In genomic region chr1:228098323-228098931, GRCh38 we compare ENCODE assay signal across 20 cellular contexts. TPM values are rescaled to one million over a fixed set of nuclear protein-coding genes. Genes with fewer than 3 reads are reported as not detected.
A peak's percentile ranks its signal among the peaks of the same experiment; 100 is the strongest.
DNase-seq lines count a peak whose midpoint lies in the region; ATAC-seq and TF ChIP-seq lines count a peak whose summit lies in the region.
"Had no signal": no experiment of that assay in that cellular context is flagged by ENCODE, and none has a peak within 500 bp of the region (broad histone marks: within the 10 kb centered on the region; RNA-seq: fewer than 3 reads in every experiment).

No MANE protein-coding gene starts in this region.

- peaks cover 39 to 63% of the 10 kb centered on the region in 2 donors for H3K36me3 Mint-ChIP-seq in CD4-positive, alpha-beta memory T cell
- peaks cover 5% of the 10 kb centered on the region for H3K36me3 Mint-ChIP-seq in T-helper 17 cell (ENCODE audit: low read depth)

- peak overlapping the region in 1 of 8 donors; percentile 4 for H3K4me3 Mint-ChIP-seq in CD4-positive, alpha-beta memory T cell
- H3K4me3 Mint-ChIP-seq in T-helper 17 cell = peak overlapping the region; percentile 25
- H3K4me3 Mint-ChIP-seq: activated T-helper 1 cell treated with anti-CD3 and anti-CD28 coated beads, Interleukin-12 subunit alpha, Interleukin-12 subunit beta, Interleukin-2, Interleukin-4 antibody, amounts not matched to agents 30 ng/mL and 10 ng/mL and 1 ng/mL, durations not matched to agents 14 hours and 24 hours and 36 hours; dendritic cell treated with granulocyte-macrophage colony-stimulating factor and Interleukin-4, amounts not matched to agents 40 ng/mL and 50 ng/mL, for 4 days; stimulated activated naive CD8-positive, alpha-beta T cell treated with anti-CD3 and anti-CD28 coated beads, Interleukin-15, amount 100 ng/mL, for 72 hours had no signal

- H3K36me3 ChIP-seq in CD4-positive, alpha-beta memory T cell (ENCODE audit: insufficient read depth, low read length) = peaks cover 44% of the 10 kb centered on the region
- H3K36me3 ChIP-seq in stomach = peaks cover 49 to 64% (median 58%) of the 10 kb centered on the region in 4 donors
- H3K36me3 ChIP-seq: uterus had no signal

- H3K4me1 ChIP-seq in CD4-positive, alpha-beta memory T cell (ENCODE audit: insufficient read depth, low read length) = peaks cover 29% of the 10 kb centered on the region
- peaks cover 15 to 60% (median 54%) of the 10 kb centered on the region in 4 donors for H3K4me1 ChIP-seq in stomach
- H3K4me1 ChIP-seq: BE2C, parathyroid adenoma had no signal

- 87 to 89% (median 88%) methylated on average over 22 to 28 of the region's 28 CpGs for WGBS in stomach, 5 donors

- peaks cover 14 to 67% (median 41%) of the 10 kb centered on the region in 4 donors for H3K4me1 Mint-ChIP-seq in CD4-positive, alpha-beta memory T cell
- peaks cover 26% of the 10 kb centered on the region for H3K4me1 Mint-ChIP-seq in T-helper 17 cell

- CTCF ChIA-PET in CD4-positive, alpha-beta memory T cell (lab: Charles Lee; ENCODE audit: partially characterized antibody) = interaction anchor here (1.3 to 1.5 kb wide), 2 partner anchors 14 to 16 kb away, joined by 3 to 4 read pairs; no protein-coding TSS in a partner anchor

- H3K4me3 ChIP-seq in CD4-positive, alpha-beta memory T cell (ENCODE audit: low read length in 2 of 2) = no peak overlapping the region
- H3K4me3 ChIP-seq in GM12865 (ENCODE audit: low read depth, low read length) = no peak overlapping the region
- no peak overlapping the region for H3K4me3 ChIP-seq in stomach
- H3K4me3 ChIP-seq: heart right ventricle, uterus had no signal

- peak overlapping the region in 5 of 7 donors; percentile 29 to 93 (median 63) for H3K27ac Mint-ChIP-seq in CD4-positive, alpha-beta memory T cell
- H3K27ac Mint-ChIP-seq in T-helper 17 cell = peak overlapping the region; percentile 85
- H3K27ac Mint-ChIP-seq: dendritic cell treated with granulocyte-macrophage colony-stimulating factor and Interleukin-4, amounts not matched to agents 40 ng/mL and 50 ng/mL, for 4 days had no signal

- no peak for DNase-seq in CD4-positive, alpha-beta memory T cell
- DNase-seq in GM12865 (ENCODE audit: low read depth) = peak; percentile 1
- DNase-seq in T-helper 17 cell = no peak
- DNase-seq in mesenteric fat pad (ENCODE audit: low spot score) = peak; percentile 69
- DNase-seq in NCI-H128 (lab: John Stamatoyannopoulos, UW; ENCODE audit: unreplicated experiment) = no peak
- no peak for DNase-seq in stomach
- DNase-seq: activated CD4-positive, alpha-beta T cell treated with anti-CD3 and anti-CD28 coated beads for 1 hour; BE2C; heart right ventricle; NCI-H2081 treated with DMSO at 0.1 percent for 48 hours; NCI-H774; stimulated activated CD4-positive, alpha-beta T cell treated with anti-CD3 and anti-CD28 coated beads, Interleukin-12 subunit alpha, Interleukin-12 subunit beta, amount 100 ng/mL, for 4 hours; uterus had no signal

- H3K9me3 ChIP-seq in CD4-positive, alpha-beta memory T cell (ENCODE audit: control insufficient read depth in 1 of 2, low read length in 2 of 2) = peaks cover 0 to 10% of the 10 kb centered on the region in 2 donors
- peaks cover 2% of the 10 kb centered on the region for H3K9me3 ChIP-seq in T-helper 17 cell (ENCODE audit: control insufficient read depth, low read length, poor library complexity, severe bottlenecking)
- H3K9me3 ChIP-seq in stomach = peaks cover 0 to 13% (median 8%) of the 10 kb centered on the region in 4 donors

- no peak overlapping the region for H3K27ac ChIP-seq in CD4-positive, alpha-beta memory T cell (ENCODE audit: low read depth, low read length)
- H3K27ac ChIP-seq in stomach = no peak overlapping the region
- H3K27ac ChIP-seq: heart right ventricle, parathyroid adenoma, uterus had no signal

- TF ChIP-seq EP300 in stomach (IDR thresholded peaks at IDR 0.05) = no peak

- no peaks in the 10 kb centered on the region for H3K27me3 ChIP-seq in CD4-positive, alpha-beta memory T cell (ENCODE audit: insufficient read depth, low read length)
- H3K27me3 ChIP-seq in stomach = no peaks in the 10 kb centered on the region
- H3K27me3 ChIP-seq: BE2C, heart right ventricle, uterus had no signal

- POLR2A ChIA-PET in CD4-positive, alpha-beta memory T cell (lab: Charles Lee; ENCODE audit: partially characterized antibody) = interaction anchor here (12.8 kb wide), 1 partner anchor 12 kb away, joined by 146 read pairs; the partner anchor contains the start of gene ARF1

- no peak for TF ChIP-seq POLR2A in stomach (IDR thresholded peaks at IDR 0.05)

- H3K27me3 Mint-ChIP-seq in CD4-positive, alpha-beta memory T cell = no peaks in the 10 kb centered on the region
- H3K27me3 Mint-ChIP-seq in T-helper 17 cell = no peaks in the 10 kb centered on the region
- H3K27me3 Mint-ChIP-seq: dendritic cell treated with granulocyte-macrophage colony-stimulating factor and Interleukin-4, amounts not matched to agents 40 ng/mL and 50 ng/mL, for 4 days; stimulated activated naive CD8-positive, alpha-beta T cell treated with anti-CD3 and anti-CD28 coated beads, Interleukin-15, amount 100 ng/mL, for 72 hours had no signal

- H3K9me3 Mint-ChIP-seq in CD4-positive, alpha-beta memory T cell = peaks cover 0 to 19% (median 10%) of the 10 kb centered on the region in 8 donors

- no peak for TF ChIP-seq CTCF in GM12865 (IDR thresholded peaks at IDR 0.05; ENCODE audit: insufficient read depth, low read depth, low read length, missing control alignments)
- TF ChIP-seq CTCF in stomach (IDR thresholded peaks at IDR 0.05) = no peak

- intact Hi-C loops in CD4-positive, alpha-beta memory T cell (cut with micrococcal nuclease) = no loop called here
- intact Hi-C loops in stomach (cut with DNase I; ENCODE audit: low total_unique reads) = loop anchor here (10.0 kb wide), 1 partner anchor 46 kb away; the partner anchor contains the start of genes GJC2 and GUK1

- ATAC-seq in T-helper 17 cell = no peak
- no peak for ATAC-seq in GM21786 (IDR thresholded peaks at IDR 0.05; ENCODE audit: unreplicated experiment)
- no peak for ATAC-seq in HG02852 (IDR thresholded peaks at IDR 0.05; ENCODE audit: unreplicated experiment)
- ATAC-seq: esophagus mucosa; heart right ventricle; stimulated activated naive CD8-positive, alpha-beta T cell treated with anti-CD3 and anti-CD28 coated beads, Interleukin-15, amount 100 ng/mL, for 72 hours had no signal

RNA-seq across cellular contexts. Expression of gene C1orf35, which starts 4.7 kb away (rescaled TPM):
- 10 to 100 TPM; 28.5 to 30.7 TPM for total RNA-seq in CD4-positive, alpha-beta memory T cell
- polyA plus RNA-seq in CD4-positive, alpha-beta memory T cell = 10 to 100 TPM; 16.4 to 20.0 TPM
- total RNA-seq in T-helper 17 cell (10 to 100 TPM; 20.9 to 21.6 TPM), mesenteric fat pad (5.6 TPM), stomach (10 to 100 TPM in 2 of 5 donors, 1 to 10 TPM in 2, under 1 TPM in 1; 0.58 to 94.7 (median 5.0) TPM)
- polyA plus RNA-seq in stomach = 10 to 100 TPM; 12.8 to 30.5 (median 20.0) TPM

RNA-seq across cellular contexts. Expression of gene MRPL55, which starts 10.7 kb away (rescaled TPM):
- total RNA-seq in CD4-positive, alpha-beta memory T cell = 10 to 100 TPM; 57.8 to 64.5 TPM
- polyA plus RNA-seq in CD4-positive, alpha-beta memory T cell = 100 to 1,000 TPM; 108 to 157 TPM
- 10 to 100 TPM; 55.2 to 59.9 TPM for total RNA-seq in T-helper 17 cell
- 38.9 TPM for total RNA-seq in mesenteric fat pad
- 100 to 1,000 TPM in 1 of 5 donors, 10 to 100 TPM in 4; 18.7 to 101 (median 77.4) TPM for total RNA-seq in stomach
- polyA plus RNA-seq in stomach = 100 to 1,000 TPM; 136 to 158 (median 156) TPM

RNA-seq across cellular contexts. Expression of gene ARF1, which starts 15.9 kb away (rescaled TPM):
- total RNA-seq in CD4-positive, alpha-beta memory T cell = 100 to 1,000 TPM; 265 to 270 TPM
- 100 to 1,000 TPM; 493 to 600 TPM for polyA plus RNA-seq in CD4-positive, alpha-beta memory T cell
- total RNA-seq in T-helper 17 cell = 100 to 1,000 TPM; 325 to 382 TPM
- 352 TPM for total RNA-seq in mesenteric fat pad
- 100 to 1,000 TPM; 111 to 289 (median 131) TPM for total RNA-seq in stomach
- 100 to 1,000 TPM; 230 to 310 (median 271) TPM for polyA plus RNA-seq in stomach

RNA-seq across cellular contexts. Expression of gene GUK1, which starts 41.7 kb away (rescaled TPM):
- total RNA-seq in CD4-positive, alpha-beta memory T cell = 100 to 1,000 TPM; 179 to 185 TPM
- polyA plus RNA-seq in CD4-positive, alpha-beta memory T cell = 100 to 1,000 TPM; 382 to 488 TPM
- total RNA-seq in T-helper 17 cell = 100 to 1,000 TPM; 233 to 245 TPM
- total RNA-seq in mesenteric fat pad = 220 TPM
- 100 to 1,000 TPM; 179 to 326 (median 230) TPM for total RNA-seq in stomach
- 100 to 1,000 TPM; 457 to 613 (median 592) TPM for polyA plus RNA-seq in stomach

RNA-seq across cellular contexts. Expression of gene GJC2, which starts 51.3 kb away (rescaled TPM):
- under 1 TPM; 0.61 to 0.80 TPM for total RNA-seq in CD4-positive, alpha-beta memory T cell
- polyA plus RNA-seq in CD4-positive, alpha-beta memory T cell = not detected
- 1 to 10 TPM in 1 of 2 donors, under 1 TPM in 1; 0.94 to 1.9 TPM for total RNA-seq in T-helper 17 cell
- total RNA-seq in mesenteric fat pad = 2.6 TPM
- 10 to 100 TPM in 1 of 5 donors, 1 to 10 TPM in 2, not detected in 2; 1.3 to 26.6 (median 1.7) TPM for total RNA-seq in stomach
- 1 to 10 TPM in 1 of 3 donors, under 1 TPM in 2; 0.46 to 1.8 (median 0.87) TPM for polyA plus RNA-seq in stomach

Comparison
In these comparisons a context has a peak if more than half of its experiments do, and no peak if none do; other contexts are left out.
1. DNase-seq: peak in GM12865 (single experiment) and mesenteric fat pad (single experiment); none in CD4-positive, alpha-beta memory T cell (0 of 5), T-helper 17 cell (0 of 3), NCI-H128 (single experiment) and stomach (single experiment).